Comparison of ENCODE assay signal across 1 cellular context in genomic region chr20:8250539-8251200, GRCh38.
TF ChIP-seq lines count a peak whose summit lies in the region.

No MANE protein-coding gene starts in this region.

TF ChIP-seq in HepG2, 621 proteins besides CTCF, POLR2A, EP300 and RAD21 (continued from another document and continues in another):
- TF ChIP-seq ARID3A (IDR thresholded peaks at IDR 0.05; ENCODE audit: low read depth, low read length): peak; percentile 99
- no peak for TF ChIP-seq ISX (CRISPR knock-in tag; conservative IDR thresholded peaks at IDR 0.05)
- 0 out of 2 replicates have a peak, but pooled peaks have one; percentile 3 for TF ChIP-seq AKNA (CRISPR knock-in tag; IDR thresholded peaks at IDR 0.05; ENCODE audit: borderline replicate concordance)
- 0 out of 2 replicates have a peak, but pooled peaks have one; percentile 73 for TF ChIP-seq KLF11 (CRISPR knock-in tag; IDR thresholded peaks at IDR 0.05)
- no peak for TF ChIP-seq LCORL (IDR thresholded peaks at IDR 0.05)
- peak; percentile 68 for TF ChIP-seq LCORL (CRISPR knock-in tag; IDR thresholded peaks at IDR 0.05)
- peak; percentile 94 for TF ChIP-seq PPARG (CRISPR knock-in tag; conservative IDR thresholded peaks at IDR 0.05)
- no peak for TF ChIP-seq ZNF543 (CRISPR knock-in tag; IDR thresholded peaks at IDR 0.05)
- TF ChIP-seq THAP8 (CRISPR knock-in tag; IDR thresholded peaks at IDR 0.05; ENCODE audit: borderline replicate concordance): no peak
- TF ChIP-seq HNF4A (CRISPR knock-in tag; IDR thresholded peaks at IDR 0.05): peak; percentile 83
- TF ChIP-seq ZNF720 (CRISPR knock-in tag; IDR thresholded peaks at IDR 0.05): no peak
- TF ChIP-seq IKZF5 (CRISPR knock-in tag; IDR thresholded peaks at IDR 0.05): peak; percentile 98
- peak; percentile 69 for TF ChIP-seq ZEB1 (IDR thresholded peaks at IDR 0.05; ENCODE audit: insufficient replicate concordance, low read depth)
- no peak for TF ChIP-seq ZNF350 (CRISPR knock-in tag; IDR thresholded peaks at IDR 0.05; ENCODE audit: borderline replicate concordance, low read depth)
- 0 out of 2 replicates have a peak, but pooled peaks have one; percentile 88 for TF ChIP-seq RARG (CRISPR knock-in tag; IDR thresholded peaks at IDR 0.05; ENCODE audit: low read depth)
- TF ChIP-seq MIXL1 (CRISPR knock-in tag; IDR thresholded peaks at IDR 0.05): peak; percentile 99
- peak; percentile 92 for TF ChIP-seq SIX1 (CRISPR knock-in tag; IDR thresholded peaks at IDR 0.05; ENCODE audit: borderline replicate concordance)
- peak; percentile 81; the same call in 1 of the 2 replicates for TF ChIP-seq ZNF639 (CRISPR knock-in tag; conservative IDR thresholded peaks at IDR 0.05)
- TF ChIP-seq ZNF788 (CRISPR knock-in tag; IDR thresholded peaks at IDR 0.05; ENCODE audit: borderline replicate concordance): peak; percentile 55; the same call in 1 of the 2 replicates
- TF ChIP-seq CREBL2 (CRISPR knock-in tag; IDR thresholded peaks at IDR 0.05; ENCODE audit: borderline replicate concordance): no peak
- TF ChIP-seq STAT5B (CRISPR knock-in tag; IDR thresholded peaks at IDR 0.05): peak; percentile 64; the same call in 1 of the 2 replicates
- no peak for TF ChIP-seq TERF1 (CRISPR knock-in tag; IDR thresholded peaks at IDR 0.05)
- no peak for TF ChIP-seq ZNF891 (CRISPR knock-in tag; IDR thresholded peaks at IDR 0.05)
- no peak for TF ChIP-seq NR1H2 (CRISPR knock-in tag; IDR thresholded peaks at IDR 0.05; ENCODE audit: borderline replicate concordance, low read depth)
- TF ChIP-seq ZNF766 (CRISPR knock-in tag; IDR thresholded peaks at IDR 0.05; ENCODE audit: borderline replicate concordance): no peak
- no peak for TF ChIP-seq NFE2 (CRISPR knock-in tag; IDR thresholded peaks at IDR 0.05)
- no peak for TF ChIP-seq MAFG (CRISPR knock-in tag; IDR thresholded peaks at IDR 0.05)
- peak; percentile 96; the same call in 1 of the 2 replicates for TF ChIP-seq ZNF567 (CRISPR knock-in tag; IDR thresholded peaks at IDR 0.05; ENCODE audit: borderline replicate concordance)
- peak; percentile 99 for TF ChIP-seq GATAD2A (CRISPR knock-in tag; IDR thresholded peaks at IDR 0.05)
- TF ChIP-seq SNAPC2 (CRISPR knock-in tag; IDR thresholded peaks at IDR 0.05): peak; percentile 85; the same call in 1 of the 2 replicates
- TF ChIP-seq ZBTB1 (CRISPR knock-in tag; IDR thresholded peaks at IDR 0.05; ENCODE audit: borderline replicate concordance): no peak
- TF ChIP-seq NRL (CRISPR knock-in tag; IDR thresholded peaks at IDR 0.05; ENCODE audit: borderline replicate concordance): no peak
- no peak for TF ChIP-seq CERS6 (CRISPR knock-in tag; IDR thresholded peaks at IDR 0.05)
- TF ChIP-seq NAIF1 (CRISPR knock-in tag; IDR thresholded peaks at IDR 0.05; ENCODE audit: borderline replicate concordance): peak; percentile 65; the same call in 1 of the 2 replicates
- peak; percentile 100 for TF ChIP-seq AHDC1 (CRISPR knock-in tag; IDR thresholded peaks at IDR 0.05; ENCODE audit: borderline replicate concordance)
- TF ChIP-seq CBFB (CRISPR knock-in tag; IDR thresholded peaks at IDR 0.05): peak; percentile 86
- peak; percentile 39; the same call in 1 of the 2 replicates for TF ChIP-seq POGK (CRISPR knock-in tag; conservative IDR thresholded peaks at IDR 0.05)
- TF ChIP-seq RCOR2 (CRISPR knock-in tag; IDR thresholded peaks at IDR 0.05): peak; percentile 97
- no peak for TF ChIP-seq MTA3 (CRISPR knock-in tag; IDR thresholded peaks at IDR 0.05)
